In genomic region chr2:53994735-53995538, GRCh38 we compare ENCODE assay signal across 9 cellular contexts. TPM values are rescaled to one million over a fixed set of nuclear protein-coding genes. Genes with fewer than 3 reads are reported as not detected.
A peak's percentile ranks its signal among the peaks of the same experiment; 100 is the strongest.
DNase-seq lines count a peak whose midpoint lies in the region; ATAC-seq and TF ChIP-seq lines count a peak whose summit lies in the region.
"Had no signal": no experiment of that assay in that cellular context is flagged by ENCODE, and none has a peak within 500 bp of the region (broad histone marks: within the 10 kb centered on the region; RNA-seq: fewer than 3 reads in every experiment).

No MANE protein-coding gene starts in this region.

- WGBS in smooth muscle cell (ENCODE audit: low lambda C conversion rate) = 94% methylated on average over 5 of the region's 5 CpGs

- TF ChIP-seq CTCF in DND-41 (IDR thresholded peaks at IDR 0.05; ENCODE audit: borderline replicate concordance, extremely low read depth, low read length, poor library complexity, severe bottlenecking) (no peak), smooth muscle cell (IDR thresholded peaks at IDR 0.05; ENCODE audit: borderline replicate concordance, insufficient read depth, poor library complexity, severe bottlenecking) (no peak), Caco-2 (IDR thresholded peaks at IDR 0.05; ENCODE audit: insufficient read depth in 1 of 2, low read depth in 1 of 2, low read length in 1 of 2, severe bottlenecking in 1 of 2, unreplicated experiment in 1 of 2) (no peak)

- H3K36me3 Mint-ChIP-seq in central memory CD8-positive, alpha-beta T cell (ENCODE audit: insufficient read depth) = peaks cover 3% of the 10 kb centered on the region
- H3K36me3 Mint-ChIP-seq in Caco-2 (ENCODE audit: insufficient read depth, unreplicated experiment) = no peaks in the 10 kb centered on the region

- POLR2A ChIA-PET in Caco-2 (lab: Charles Lee) = no interaction called here

- DNase-seq in DND-41 (no peak), smooth muscle cell (lab: John Stamatoyannopoulos, UW; ENCODE audit: unreplicated experiment) (no peak), HAP-1 (ENCODE audit: low spot score in 2 of 2) (no peak), Caco-2 (no peak)
- DNase-seq in central memory CD8-positive, alpha-beta T cell (ENCODE audit: low spot score in 2 of 2) = peak in 1 of 2 donors; percentile 19
- DNase-seq in stimulated activated CD4-positive, alpha-beta T cell treated with anti-CD3 and anti-CD28 coated beads, Interleukin-2, amount 100 ng/mL, for 48 hours = no peak
- DNase-seq: gastrocnemius medialis had no signal

- H2AFZ ChIP-seq in DND-41 (ENCODE audit: low read depth, low read length) = no peak overlapping the region
- no peak overlapping the region for H2AFZ ChIP-seq in smooth muscle cell (ENCODE audit: low read depth)

- 0 out of 2 replicates have a peak overlapping the region, but pooled peaks have one; percentile 7 for H3K4me2 ChIP-seq in DND-41 (ENCODE audit: insufficient read depth, low read length)
- H3K4me2 ChIP-seq in smooth muscle cell = no peak overlapping the region

- peaks cover 28% of the 10 kb centered on the region for H3K4me1 Mint-ChIP-seq in central memory CD8-positive, alpha-beta T cell
- no peaks in the 10 kb centered on the region for H3K4me1 Mint-ChIP-seq in Caco-2 (ENCODE audit: low read depth, unreplicated experiment)

- H3K36me3 ChIP-seq in DND-41 (ENCODE audit: insufficient read depth, low read length) = no peaks in the 10 kb centered on the region
- H3K36me3 ChIP-seq in smooth muscle cell (ENCODE audit: low read depth) = no peaks in the 10 kb centered on the region
- H3K36me3 ChIP-seq in HAP-1 (replicated peaks) = no peaks in the 10 kb centered on the region
- no peaks in the 10 kb centered on the region for H3K36me3 ChIP-seq in Caco-2 (ENCODE audit: control insufficient read depth, insufficient read depth, low read length)
- H3K36me3 ChIP-seq: gastrocnemius medialis had no signal

- H3K9me3 ChIP-seq in DND-41 (ENCODE audit: insufficient read depth, low read length, severe bottlenecking) = no peaks in the 10 kb centered on the region
- H3K9me3 ChIP-seq in smooth muscle cell (replicated peaks; ENCODE audit: low read depth) = no peaks in the 10 kb centered on the region
- H3K9me3 ChIP-seq in HAP-1 = no peaks in the 10 kb centered on the region
- no peaks in the 10 kb centered on the region for H3K9me3 ChIP-seq in Caco-2
- H3K9me3 ChIP-seq: gastrocnemius medialis had no signal

- H3K4me1 ChIP-seq in DND-41 (ENCODE audit: insufficient read depth, low read length) (no peaks in the 10 kb centered on the region), smooth muscle cell (ENCODE audit: low read depth) (no peaks in the 10 kb centered on the region), HAP-1 (peaks cover 14% of the 10 kb centered on the region), Caco-2 (no peaks in the 10 kb centered on the region)

- H3K4me3 Mint-ChIP-seq in central memory CD8-positive, alpha-beta T cell = peak overlapping the region; percentile 68
- no peak overlapping the region for H3K4me3 Mint-ChIP-seq in Caco-2 (ENCODE audit: unreplicated experiment)

- no peaks in the 10 kb centered on the region for H3K9me3 Mint-ChIP-seq in central memory CD8-positive, alpha-beta T cell
- H3K9me3 Mint-ChIP-seq in Caco-2 (ENCODE audit: unreplicated experiment) = no peaks in the 10 kb centered on the region

- no TSS peak for BruUV-seq in Caco-2 (replicated peaks; lab: Mats Ljungman, UMichigan)

- CTCF ChIA-PET in Caco-2 (lab: Charles Lee) = no interaction called here

- in situ Hi-C loops in HAP-1 (cut with MboI; ENCODE audit: low sequenced_read_pairs) = no loop called here

- peak overlapping the region; percentile 94 for H3K27ac Mint-ChIP-seq in central memory CD8-positive, alpha-beta T cell (ENCODE audit: low read depth)
- no peak overlapping the region for H3K27ac Mint-ChIP-seq in Caco-2 (ENCODE audit: unreplicated experiment)

- H3K27me3 ChIP-seq in DND-41 (ENCODE audit: insufficient read depth, low read length, poor library complexity) = no peaks in the 10 kb centered on the region
- H3K27me3 ChIP-seq in smooth muscle cell (ENCODE audit: low read depth) = no peaks in the 10 kb centered on the region
- H3K27me3 ChIP-seq in HAP-1 (ENCODE audit: low read depth) = no peaks in the 10 kb centered on the region
- no peaks in the 10 kb centered on the region for H3K27me3 ChIP-seq in Caco-2 (replicated peaks; ENCODE audit: control insufficient read depth, insufficient read depth, low read length)
- H3K27me3 ChIP-seq: gastrocnemius medialis had no signal

- H3K27me3 Mint-ChIP-seq in central memory CD8-positive, alpha-beta T cell = no peaks in the 10 kb centered on the region
- no peaks in the 10 kb centered on the region for H3K27me3 Mint-ChIP-seq in Caco-2 (ENCODE audit: insufficient read depth, unreplicated experiment)

- H3K4me3 ChIP-seq in DND-41 (ENCODE audit: low read depth in 1 of 2, low read length in 2 of 2) = no peak overlapping the region
- no peak overlapping the region for H3K4me3 ChIP-seq in smooth muscle cell
- no peak overlapping the region for H3K4me3 ChIP-seq in HAP-1
- no peak overlapping the region for H3K4me3 ChIP-seq in Caco-2 (ENCODE audit: low read depth, low read length)
- H3K4me3 ChIP-seq: gastrocnemius medialis had no signal

- H3K79me2 ChIP-seq in DND-41 (ENCODE audit: insufficient read depth, low read length) = no peaks in the 10 kb centered on the region
- no peaks in the 10 kb centered on the region for H3K79me2 ChIP-seq in smooth muscle cell (ENCODE audit: low read depth)

- intact Hi-C loops in Caco-2 (cut with micrococcal nuclease; ENCODE audit: unreplicated experiment) = no loop called here

- ATAC-seq in DND-41 (ENCODE audit: insufficient read depth, low read depth) (peak; percentile 92), GM19455 (IDR thresholded peaks at IDR 0.05; ENCODE audit: unreplicated experiment) (peak; percentile 63), HG03460 (IDR thresholded peaks at IDR 0.05; ENCODE audit: unreplicated experiment) (peak; percentile 76)
- peak; percentile 98 for ATAC-seq in central memory CD8-positive, alpha-beta T cell (replicated peaks; ENCODE audit: extremely low read depth, poor library complexity, severe bottlenecking)
- ATAC-seq: gastrocnemius medialis had no signal

- H4K20me1 ChIP-seq in DND-41 (ENCODE audit: insufficient read depth, low read length) (no peaks in the 10 kb centered on the region), smooth muscle cell (ENCODE audit: low read depth) (no peaks in the 10 kb centered on the region)

- H3F3A ChIP-seq in smooth muscle cell (ENCODE audit: low read depth) = no peaks in the 10 kb centered on the region

- H3K9ac ChIP-seq in DND-41 (ENCODE audit: low read depth, low read length) (no peak overlapping the region), smooth muscle cell (ENCODE audit: low read depth) (no peak overlapping the region)

- H3K27ac ChIP-seq in DND-41 (ENCODE audit: low read length) = peak overlapping the region; percentile 62
- no peak overlapping the region for H3K27ac ChIP-seq in smooth muscle cell (ENCODE audit: low read depth)
- H3K27ac ChIP-seq: gastrocnemius medialis had no signal

RNA-seq across cellular contexts. Expression of gene PSME4, which starts 24.1 kb away (rescaled TPM):
- total RNA-seq in smooth muscle cell (65.2 and 81.6 TPM in 2 replicates), Caco-2 (2022) (79.0 and 84.9 TPM in 2 replicates)
- 11.3 and 15.7 TPM in 2 replicates for polyA plus RNA-seq in smooth muscle cell
